14 cellular contexts compared by ENCODE assay signal in the genomic region with DNA sequence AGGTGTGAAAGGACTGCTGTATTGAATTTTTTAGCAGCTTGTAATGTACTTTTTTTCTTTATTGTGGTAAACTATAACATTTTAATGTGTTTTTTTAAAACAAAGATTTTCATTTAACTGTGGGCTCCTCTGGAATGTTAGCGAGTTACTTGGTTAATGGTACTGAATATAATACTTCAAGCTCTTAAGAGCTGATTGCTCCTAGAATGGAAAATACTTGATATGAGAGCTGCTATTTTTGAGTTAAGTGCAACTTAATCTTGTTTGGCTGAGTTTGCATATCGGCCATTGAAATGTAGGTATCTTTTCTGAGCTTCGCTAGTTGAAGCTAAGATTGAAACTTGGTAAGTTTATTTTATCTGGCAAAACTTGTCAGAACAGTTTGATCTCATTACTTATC. TPM values are rescaled to one million over a fixed set of nuclear protein-coding genes. Genes with fewer than 3 reads are reported as not detected.
A peak's percentile ranks its signal among the peaks of the same experiment; 100 is the strongest.
DNase-seq lines count a peak whose midpoint lies in the region; ATAC-seq and TF ChIP-seq lines count a peak whose summit lies in the region.
"Had no signal": no experiment of that assay in that cellular context is flagged by ENCODE, and none has a peak within 500 bp of the region (broad histone marks: within the 10 kb centered on the region; RNA-seq: fewer than 3 reads in every experiment).

No MANE protein-coding gene starts in this region.

- H3K27ac ChIP-seq in cardiac muscle cell = peak overlapping the region; percentile 77
- H3K27ac ChIP-seq in right atrium auricular region = peak overlapping the region in 1 of 2 donors; percentile 5
- H3K27ac ChIP-seq in right cardiac atrium (ENCODE audit: low read length) = no peak overlapping the region
- H3K27ac ChIP-seq in thyroid gland = peak overlapping the region in 2 of 3 donors; percentile 46 to 57
- H3K27ac ChIP-seq: dorsolateral prefrontal cortex had no signal

- H3K9me3 Mint-ChIP-seq in activated CD4-positive, alpha-beta memory T cell treated with anti-CD3 and anti-CD28 coated beads for 36 hours = no peaks in the 10 kb centered on the region

- H3K27ac Mint-ChIP-seq in activated CD4-positive, alpha-beta memory T cell treated with anti-CD3 and anti-CD28 coated beads for 36 hours = peak overlapping the region; percentile 92

- intact Hi-C loops in activated CD4-positive, alpha-beta memory T cell treated with anti-CD3 and anti-CD28 coated beads for 36 hours (cut with micrococcal nuclease) = loop anchor here (10.0 kb wide), 1 partner anchor 484 kb away; a partner anchor contains a TSS
- intact Hi-C loops in right cardiac atrium (cut with DNase I) (no loop called here), thyroid gland (cut with DNase I) (no loop called here)

- POLR2A ChIA-PET in activated CD4-positive, alpha-beta memory T cell treated with anti-CD3 and anti-CD28 coated beads for 36 hours (lab: Charles Lee) = interaction anchor here (0.6 to 2.4 kb wide), 3 partner anchors 7 to 485 kb away, joined by 4 to 26 read pairs (median 13); a partner anchor contains a TSS

- TF ChIP-seq POLR2A in thyroid gland (IDR thresholded peaks at IDR 0.05) = no peak

- H3K4me1 ChIP-seq in cardiac muscle cell (ENCODE audit: low read depth) (peaks cover 60% of the 10 kb centered on the region), right atrium auricular region (peaks cover 0 to 99% of the 10 kb centered on the region in 2 donors), right cardiac atrium (ENCODE audit: control insufficient read depth, insufficient read depth, low read length) (peaks cover 11% of the 10 kb centered on the region), thyroid gland (peaks cover 48 to 49% of the 10 kb centered on the region in 2 donors)

- no peaks in the 10 kb centered on the region for H3K27me3 Mint-ChIP-seq in activated CD4-positive, alpha-beta memory T cell treated with anti-CD3 and anti-CD28 coated beads for 36 hours

- H3K4me1 Mint-ChIP-seq in activated CD4-positive, alpha-beta memory T cell treated with anti-CD3 and anti-CD28 coated beads for 36 hours (ENCODE audit: low read depth) = peaks cover 92% of the 10 kb centered on the region

- H3K36me3 ChIP-seq in cardiac muscle cell (peaks cover 15% of the 10 kb centered on the region), right atrium auricular region (peaks cover 28% of the 10 kb centered on the region), thyroid gland (peaks cover 12 to 14% of the 10 kb centered on the region in 2 donors)

- peaks cover 44% of the 10 kb centered on the region for H3K36me3 Mint-ChIP-seq in activated CD4-positive, alpha-beta memory T cell treated with anti-CD3 and anti-CD28 coated beads for 36 hours

- H3K4me3 ChIP-seq in cardiac muscle cell (peak overlapping the region; percentile 1), right atrium auricular region (no peak overlapping the region), right cardiac atrium (ENCODE audit: low read length) (peak overlapping the region; percentile 13), thyroid gland (replicated peaks in 1 of 3) (no peak overlapping the region)
- H3K4me3 ChIP-seq: dorsolateral prefrontal cortex, prostate gland had no signal

- TF ChIP-seq CTCF in cardiac muscle cell (IDR thresholded peaks at IDR 0.05; ENCODE audit: low read depth, low read length) = no peak
- TF ChIP-seq CTCF in right atrium auricular region (IDR thresholded peaks at IDR 0.05) = no peak
- no peak for TF ChIP-seq CTCF in thyroid gland (IDR thresholded peaks at IDR 0.05)

- ATAC-seq in right cardiac atrium (no peak), GM19023 (IDR thresholded peaks at IDR 0.05; ENCODE audit: unreplicated experiment) (no peak)

- DNase-seq in cardiac muscle cell (ENCODE audit: low read depth in 1 of 2, low spot score in 1 of 2) = peak in 1 of 2 donors; percentile 24
- no peak for DNase-seq in right atrium auricular region (ENCODE audit: low spot score)
- DNase-seq in activated CD4-positive, alpha-beta memory T cell treated with anti-CD3 and anti-CD28 coated beads for 36 hours = no peak
- DNase-seq in right cardiac atrium = no peak
- DNase-seq in thyroid gland = no peak
- DNase-seq in NCI-H524 treated with DMSO at 0.1 percent for 48 hours (lab: John Stamatoyannopoulos, UW) = no peak
- no peak for DNase-seq in OCI-M2 (lab: John Stamatoyannopoulos, UW; ENCODE audit: unreplicated experiment)
- DNase-seq: aorta, dorsolateral prefrontal cortex, midbrain, NCI-H146, NCI-H69 had no signal

- H3K4me3 Mint-ChIP-seq in activated CD4-positive, alpha-beta memory T cell treated with anti-CD3 and anti-CD28 coated beads for 36 hours = peak overlapping the region; percentile 54

- 43% methylated on average over 3 of the region's 3 CpGs for WGBS in right cardiac atrium
- 19 to 26% methylated on average over 3 of the region's 3 CpGs for whole genome bisulfite sequencing in thyroid gland, 2 donors

- CTCF ChIA-PET in activated CD4-positive, alpha-beta memory T cell treated with anti-CD3 and anti-CD28 coated beads for 36 hours (lab: Charles Lee) = interaction anchor here (0.6 to 8.5 kb wide), 10 partner anchors 8 to 391 kb away, joined by 3 to 74 read pairs (median 4); a partner anchor contains a TSS

- no peaks in the 10 kb centered on the region for H3K27me3 ChIP-seq in cardiac muscle cell
- H3K27me3 ChIP-seq in right atrium auricular region = no peaks in the 10 kb centered on the region
- no peaks in the 10 kb centered on the region for H3K27me3 ChIP-seq in right cardiac atrium (ENCODE audit: control insufficient read depth, insufficient read depth)
- no peaks in the 10 kb centered on the region for H3K27me3 ChIP-seq in thyroid gland
- H3K27me3 ChIP-seq: dorsolateral prefrontal cortex had no signal

- H3K9me3 ChIP-seq in cardiac muscle cell (ENCODE audit: low read depth) = no peaks in the 10 kb centered on the region
- no peaks in the 10 kb centered on the region for H3K9me3 ChIP-seq in right atrium auricular region
- no peaks in the 10 kb centered on the region for H3K9me3 ChIP-seq in right cardiac atrium (ENCODE audit: control insufficient read depth, low read length)
- H3K9me3 ChIP-seq in thyroid gland = no peaks in the 10 kb centered on the region
- H3K9me3 ChIP-seq: prostate gland had no signal

RNA-seq across cellular contexts. Expression of a gene that starts 7.4 kb away (rescaled TPM):
- 192 and 232 TPM in 2 replicates for total RNA-seq in cardiac muscle cell
- polyA plus RNA-seq in cardiac muscle cell = 388 and 524 TPM in 2 replicates
- 100 to 1,000 TPM; 196 to 248 TPM for total RNA-seq in right atrium auricular region
- 100 to 1,000 TPM; 481 to 486 TPM for total RNA-seq in activated CD4-positive, alpha-beta memory T cell treated with anti-CD3 and anti-CD28 coated beads for 36 hours
- 100 to 1,000 TPM; 216 to 254 (median 247) TPM for total RNA-seq in right cardiac atrium
- polyA plus RNA-seq in right cardiac atrium = 159 TPM
- total RNA-seq in thyroid gland = 1,000 to 10,000 TPM in 1 of 4 donors, 100 to 1,000 TPM in 3; 745 to 1,019 (median 804) TPM

RNA-seq across cellular contexts. Expression of a gene that starts 41.6 kb away (rescaled TPM):
- 5.1 and 5.6 TPM in 2 replicates for total RNA-seq in cardiac muscle cell
- polyA plus RNA-seq in cardiac muscle cell = 2.9 and 4.7 TPM in 2 replicates
- total RNA-seq in right atrium auricular region = 10 to 100 TPM in 1 of 2 donors, 1 to 10 TPM in 1; 9.0 to 19.7 TPM
- 10 to 100 TPM; 31.2 to 31.9 TPM for total RNA-seq in activated CD4-positive, alpha-beta memory T cell treated with anti-CD3 and anti-CD28 coated beads for 36 hours
- 10 to 100 TPM; 11.7 to 19.0 (median 11.9) TPM for total RNA-seq in right cardiac atrium
- polyA plus RNA-seq in right cardiac atrium = 7.0 TPM
- total RNA-seq in thyroid gland = 10 to 100 TPM; 30.9 to 41.8 (median 35.1) TPM

Comparison
In these comparisons a context has a peak if more than half of its experiments do, and no peak if none do; other contexts are left out.
1. H3K4me3 ChIP-seq: peak in cardiac muscle cell (single experiment) and right cardiac atrium (single experiment); none in right atrium auricular region (0 of 2) and thyroid gland (0 of 3).